In genomic region chr7:35694161-35694783, GRCh38 we compare ENCODE assay signal across 7 cellular contexts. TPM values are rescaled to one million over a fixed set of nuclear protein-coding genes. Genes with fewer than 3 reads are reported as not detected.
DNase-seq lines count a peak whose midpoint lies in the region; TF ChIP-seq lines count a peak whose summit lies in the region.

No MANE protein-coding gene starts in this region.

- peak; percentile 45 for DNase-seq in GM13976 (ENCODE audit: low spot score)
- DNase-seq in H9 = no peak
- no peak for DNase-seq in MG63
- DNase-seq in adipocyte (ENCODE audit: low read depth) = peak; percentile 48
- peak; percentile 22 for DNase-seq in hepatic stellate cell (ENCODE audit: low spot score)
- no peak for DNase-seq in smooth muscle cell (lab: John Stamatoyannopoulos, UW; ENCODE audit: unreplicated experiment)
- DNase-seq in NCI-H1436 (lab: John Stamatoyannopoulos, UW) = no peak

- H2AK5ac ChIP-seq in H9 (ENCODE audit: insufficient read length, low read length) = no peak overlapping the region

- peaks cover 2% of the 10 kb centered on the region; the same call in 1 of the 2 replicates for H3K36me3 ChIP-seq in MG63
- peaks cover 3% of the 10 kb centered on the region for H3K36me3 ChIP-seq in adipocyte (ENCODE audit: control insufficient read depth, insufficient read depth, low read length, severe bottlenecking)
- no peaks in the 10 kb centered on the region for H3K36me3 ChIP-seq in smooth muscle cell (ENCODE audit: low read depth)

- no peak overlapping the region for H2BK12ac ChIP-seq in H9 (ENCODE audit: insufficient read length, low read depth, low read length)

- no peak overlapping the region for H2BK20ac ChIP-seq in H9 (ENCODE audit: low read depth, low read length, poor library complexity, severe bottlenecking)

- H2BK15ac ChIP-seq in H9 (ENCODE audit: low read depth, low read length) = no peak overlapping the region

- H3K23ac ChIP-seq in H9 (ENCODE audit: insufficient read length, low read depth, low read length) = no peak overlapping the region

- H3K4me1 ChIP-seq in H9 (ENCODE audit: insufficient read depth, low read length) (peaks cover 4% of the 10 kb centered on the region; the same call in 1 of the 2 replicates), adipocyte (ENCODE audit: control insufficient read depth, insufficient read depth, low read length) (peaks cover 57% of the 10 kb centered on the region), smooth muscle cell (ENCODE audit: low read depth) (peaks cover 50% of the 10 kb centered on the region)

- H3K56ac ChIP-seq in H9 (ENCODE audit: insufficient read length, low read depth, low read length) = no peak overlapping the region

- H4K8ac ChIP-seq in H9 (replicated peaks; ENCODE audit: insufficient read length, low read depth, low read length) = no peak overlapping the region

- no CpG with 5 or more reads among the region's 41 CpGs for WGBS in H9 (ENCODE audit: extremely low coverage, insufficient read length, low lambda C conversion rate)
- WGBS in smooth muscle cell (ENCODE audit: low lambda C conversion rate) = under 1% methylated on average over 39 of the region's 41 CpGs

- H3K27me3 Mint-ChIP-seq in H9 (ENCODE audit: low read depth) = no peaks in the 10 kb centered on the region; the same call in 1 of the 2 replicates

- H3K4me2 ChIP-seq in H9 (ENCODE audit: insufficient read depth, insufficient read length, low read length) (peak overlapping the region; percentile 95), smooth muscle cell (peak overlapping the region; percentile 97)

- H3K9ac ChIP-seq in H9 (ENCODE audit: extremely low read depth, insufficient read length, low read length) = peak overlapping the region; percentile 60
- peak overlapping the region; percentile 92 for H3K9ac ChIP-seq in adipocyte (ENCODE audit: low read length)
- peak overlapping the region; percentile 98 for H3K9ac ChIP-seq in smooth muscle cell (ENCODE audit: low read depth)

- no peaks in the 10 kb centered on the region for H3K79me1 ChIP-seq in H9 (ENCODE audit: insufficient read depth, low read depth, low read length, poor library complexity, severe bottlenecking)

- H3K79me2 ChIP-seq in H9 (ENCODE audit: insufficient read depth, low read length) (no peaks in the 10 kb centered on the region; the same call in 1 of the 2 replicates), smooth muscle cell (ENCODE audit: low read depth) (peaks cover 59% of the 10 kb centered on the region)

- no peak overlapping the region for H4K5ac ChIP-seq in H9 (ENCODE audit: insufficient read length, low read depth, low read length)

- no peak overlapping the region for H3K4ac ChIP-seq in H9 (ENCODE audit: low read depth, low read length)

- peak overlapping the region; percentile 51 for H3K14ac ChIP-seq in H9 (ENCODE audit: insufficient read depth, low read length)

- H3K9me3 ChIP-seq in H9 (ENCODE audit: control insufficient read depth, low read depth, low read length) (no peaks in the 10 kb centered on the region), MG63 (no peaks in the 10 kb centered on the region), adipocyte (ENCODE audit: control insufficient read depth, low read length) (no peaks in the 10 kb centered on the region), smooth muscle cell (replicated peaks; ENCODE audit: low read depth) (no peaks in the 10 kb centered on the region)

- H2BK120ac ChIP-seq in H9 (ENCODE audit: low read depth, low read length, poor library complexity, severe bottlenecking) = no peak overlapping the region

- no peak overlapping the region for H3T11ph ChIP-seq in H9 (ENCODE audit: low read length)

- peak overlapping the region; percentile 59 for H3K18ac ChIP-seq in H9 (ENCODE audit: insufficient read length, low read depth, low read length)

- H3K4me3 Mint-ChIP-seq in H9 = peak overlapping the region; percentile 91 to 96

- H3K36me3 Mint-ChIP-seq in H9 (ENCODE audit: insufficient read depth in 1 of 3, low read depth in 3 of 3) = peaks cover 12 to 33% (median 12%) of the 10 kb centered on the region in 3 experiments

- H3K4me1 Mint-ChIP-seq in H9 = peaks cover 42 to 52% of the 10 kb centered on the region in 2 experiments

- H2AFZ ChIP-seq in H9 (ENCODE audit: low read length) (no peak overlapping the region), smooth muscle cell (ENCODE audit: low read depth) (peak overlapping the region; percentile 70)

- no peaks in the 10 kb centered on the region for H4K20me1 ChIP-seq in H9 (ENCODE audit: control insufficient read depth, insufficient read depth, insufficient read length)
- peaks cover 45% of the 10 kb centered on the region for H4K20me1 ChIP-seq in smooth muscle cell (ENCODE audit: low read depth)

- H3K23me2 ChIP-seq in H9 (ENCODE audit: insufficient read length, low read depth, low read length, poor library complexity, severe bottlenecking) = peaks cover 14% of the 10 kb centered on the region

- no peak overlapping the region for H2BK5ac ChIP-seq in H9 (ENCODE audit: insufficient read length, low read length)

- H4K91ac ChIP-seq in H9 (ENCODE audit: insufficient read length, low read depth, low read length) = no peak overlapping the region

- H3K27me3 ChIP-seq in H9 (ENCODE audit: insufficient read depth, low read length) = no peaks in the 10 kb centered on the region
- H3K27me3 ChIP-seq in MG63 = no peaks in the 10 kb centered on the region
- H3K27me3 ChIP-seq in adipocyte (replicated peaks; ENCODE audit: control insufficient read depth, insufficient read depth, low read length) = no peaks in the 10 kb centered on the region
- no peaks in the 10 kb centered on the region for H3K27me3 ChIP-seq in smooth muscle cell (ENCODE audit: low read depth)

- H3K4me3 ChIP-seq in MG63 = peak overlapping the region; percentile 96
- H3K4me3 ChIP-seq in adipocyte (ENCODE audit: low read length) = peak overlapping the region; percentile 98
- H3K4me3 ChIP-seq in smooth muscle cell = peak overlapping the region; percentile 90

- peaks cover 0 to 11% of the 10 kb centered on the region in 2 experiments; a peak in 3 of 5 replicates for H3K9me3 Mint-ChIP-seq in H9

- TF ChIP-seq CTCF in GM13976 (IDR thresholded peaks at IDR 0.05; ENCODE audit: borderline replicate concordance, control extremely low read depth, extremely low read depth, insufficient read depth, missing control alignments) (no peak), H9 (conservative IDR thresholded peaks at IDR 0.05) (no peak), smooth muscle cell (IDR thresholded peaks at IDR 0.05; ENCODE audit: borderline replicate concordance, insufficient read depth, poor library complexity, severe bottlenecking) (no peak)

- peak overlapping the region in 2 of 3 experiments; percentile 94; a peak in 5 of 7 replicates for H3K27ac Mint-ChIP-seq in H9

- in situ Hi-C loops in GM13976 (cut with MboI; ENCODE audit: low sequenced_read_pairs, unreplicated experiment) = no loop called here

- H3K27ac ChIP-seq in H9 (ENCODE audit: insufficient read length, low read depth, low read length) = no peak overlapping the region
- peak overlapping the region; percentile 98 for H3K27ac ChIP-seq in smooth muscle cell (ENCODE audit: low read depth)

- peaks cover 14% of the 10 kb centered on the region for H3F3A ChIP-seq in smooth muscle cell (ENCODE audit: low read depth)

RNA-seq across cellular contexts. Expression of gene HERPUD2, which starts 0.7 kb away (rescaled TPM):
- total RNA-seq in H9 (2021) (14.6 and 17.0 TPM in 2 replicates), smooth muscle cell (28.1 and 34.6 TPM in 2 replicates)
- 12.0 and 16.2 TPM in 2 replicates for total RNA-seq in MG63 (2014; rRNA removed; shearing (Covaris generic); ENCODE audit: low replicate concordance)
- polyA plus RNA-seq in smooth muscle cell = 23.2 and 33.0 TPM in 2 replicates

Comparison
In these comparisons a context has a peak if more than half of its experiments do, and no peak if none do; other contexts are left out.
1. DNase-seq: peak in GM13976 (single experiment), adipocyte (single experiment) and hepatic stellate cell (single experiment); none in H9 (single experiment), MG63 (single experiment), smooth muscle cell (single experiment) and NCI-H1436 (single experiment).
2. Peak in every context shown above with its lines, with median percentiles within 50 percentile points of each other: H3K9ac ChIP-seq and H3K4me3 ChIP-seq.